ENCODE assay signal across 1 cellular context in genomic region chr12:112419269-112420133, GRCh38.
TF ChIP-seq lines count a peak whose summit lies in the region.

No MANE protein-coding gene starts in this region.

TF ChIP-seq in HepG2, 621 proteins besides CTCF, POLR2A, EP300 and RAD21 (continued from another document):
- TF ChIP-seq ATAD3A (CRISPR knock-in tag; IDR thresholded peaks at IDR 0.05) = no peak
- no peak for TF ChIP-seq CENPX (CRISPR knock-in tag; IDR thresholded peaks at IDR 0.05)
- no peak for TF ChIP-seq PAWR (CRISPR knock-in tag; IDR thresholded peaks at IDR 0.05; ENCODE audit: borderline replicate concordance)
- no peak for TF ChIP-seq CREB1 (IDR thresholded peaks at IDR 0.05)
- TF ChIP-seq CREB1 (CRISPR knock-in tag; IDR thresholded peaks at IDR 0.05) = no peak
- TF ChIP-seq HOXA5 (CRISPR knock-in tag; IDR thresholded peaks at IDR 0.05) = peak; percentile 35; the same call in 1 of the 2 replicates
- TF ChIP-seq ZNF441 (CRISPR knock-in tag; IDR thresholded peaks at IDR 0.05; ENCODE audit: borderline replicate concordance) = 0 out of 2 replicates have a peak, but pooled peaks have one; percentile 27
- TF ChIP-seq ZMAT5 (CRISPR knock-in tag; IDR thresholded peaks at IDR 0.05; ENCODE audit: borderline replicate concordance, low read depth) = no peak
- TF ChIP-seq PHF5A (CRISPR knock-in tag; IDR thresholded peaks at IDR 0.05; ENCODE audit: low read depth, unreplicated experiment) = peak; percentile 3
- no peak for TF ChIP-seq TBX2 (CRISPR knock-in tag; IDR thresholded peaks at IDR 0.05; ENCODE audit: borderline replicate concordance)
- no peak for TF ChIP-seq ZNF230 (CRISPR knock-in tag; IDR thresholded peaks at IDR 0.05)
- no peak for TF ChIP-seq TCF12 (IDR thresholded peaks at IDR 0.05)
- TF ChIP-seq TCF12 (CRISPR knock-in tag; IDR thresholded peaks at IDR 0.05) = peak; percentile 13; the same call in 1 of the 2 replicates
- 0 out of 4 replicates have a peak, but pooled peaks of 1 of the 2 experiments have one; percentile 16 for TF ChIP-seq HMGXB4 (CRISPR knock-in tag; IDR thresholded peaks at IDR 0.05; ENCODE audit: borderline replicate concordance in 1 of 2, low read depth in 1 of 2)
- no peak for TF ChIP-seq MTA1 (CRISPR knock-in tag; IDR thresholded peaks at IDR 0.05; ENCODE audit: borderline replicate concordance)
- TF ChIP-seq ZNF674 (CRISPR knock-in tag; IDR thresholded peaks at IDR 0.05; ENCODE audit: low read depth) = no peak
- no peak for TF ChIP-seq SNRNP70 (IDR thresholded peaks at IDR 0.05; ENCODE audit: low read depth, low read length)
- 0 out of 2 replicates have a peak, but pooled peaks have one; percentile 31 for TF ChIP-seq RCOR2 (CRISPR knock-in tag; IDR thresholded peaks at IDR 0.05)
- TF ChIP-seq SAP130 (CRISPR knock-in tag; IDR thresholded peaks at IDR 0.05; ENCODE audit: low read depth) = peak; percentile 9; the same call in 1 of the 2 replicates
- TF ChIP-seq ATF3 (CRISPR knock-in tag; IDR thresholded peaks at IDR 0.05) = peak; percentile 88
- TF ChIP-seq ARID3A (IDR thresholded peaks at IDR 0.05; ENCODE audit: low read depth, low read length) = no peak
- TF ChIP-seq CHD4 (IDR thresholded peaks at IDR 0.05; ENCODE audit: borderline replicate concordance, low read length) = peak; percentile 58; the same call in 1 of the 2 replicates
- no peak for TF ChIP-seq ARNT (IDR thresholded peaks at IDR 0.05)
- TF ChIP-seq PAX8 (CRISPR knock-in tag; IDR thresholded peaks at IDR 0.05; ENCODE audit: borderline replicate concordance) = no peak
- TF ChIP-seq ZNF235 (CRISPR knock-in tag; IDR thresholded peaks at IDR 0.05; ENCODE audit: borderline replicate concordance) = no peak
- no peak for TF ChIP-seq IKZF1 (IDR thresholded peaks at IDR 0.05)
- no peak for TF ChIP-seq ZNF383 (CRISPR knock-in tag; IDR thresholded peaks at IDR 0.05; ENCODE audit: borderline replicate concordance)
- no peak for TF ChIP-seq ZNF34 (CRISPR knock-in tag; IDR thresholded peaks at IDR 0.05; ENCODE audit: borderline replicate concordance)
- no peak for TF ChIP-seq IKZF5 (CRISPR knock-in tag; IDR thresholded peaks at IDR 0.05)
- TF ChIP-seq HIVEP1 (CRISPR knock-in tag; IDR thresholded peaks at IDR 0.05) = no peak
- no peak for TF ChIP-seq STAT5B (CRISPR knock-in tag; IDR thresholded peaks at IDR 0.05)
- TF ChIP-seq ZSCAN21 (CRISPR knock-in tag; IDR thresholded peaks at IDR 0.05; ENCODE audit: borderline replicate concordance) = no peak
- TF ChIP-seq ZNF672 (CRISPR knock-in tag; IDR thresholded peaks at IDR 0.05) = no peak
- TF ChIP-seq ZNF777 (CRISPR knock-in tag; IDR thresholded peaks at IDR 0.05) = peak; percentile 11; the same call in 1 of the 2 replicates
- no peak for TF ChIP-seq SKI (IDR thresholded peaks at IDR 0.05; ENCODE audit: partially characterized antibody)
- no peak for TF ChIP-seq SNAPC4 (CRISPR knock-in tag; IDR thresholded peaks at IDR 0.05)
- TF ChIP-seq RFX5 (IDR thresholded peaks at IDR 0.05; ENCODE audit: low read depth, low read length) = no peak
- TF ChIP-seq MEIS1 (CRISPR knock-in tag; IDR thresholded peaks at IDR 0.05; ENCODE audit: borderline replicate concordance) = no peak
- no peak for TF ChIP-seq CCAR2 (optimal IDR thresholded peaks at IDR 0.05; ENCODE audit: low read depth, low read length)
- no peak for TF ChIP-seq KAT2B (IDR thresholded peaks at IDR 0.05; ENCODE audit: borderline replicate concordance, low read depth, low read length)
- no peak for TF ChIP-seq ZBTB49 (CRISPR knock-in tag; IDR thresholded peaks at IDR 0.05; ENCODE audit: borderline replicate concordance)
- no peak for TF ChIP-seq ZBTB25 (CRISPR knock-in tag; IDR thresholded peaks at IDR 0.05)
- TF ChIP-seq FOXC1 (CRISPR knock-in tag; IDR thresholded peaks at IDR 0.05; ENCODE audit: borderline replicate concordance) = no peak
- TF ChIP-seq CEBPB (IDR thresholded peaks at IDR 0.05; ENCODE audit: borderline replicate concordance, low read depth, low read length) = peak; percentile 90
- no peak for TF ChIP-seq MZF1 (CRISPR knock-in tag; IDR thresholded peaks at IDR 0.05; ENCODE audit: borderline replicate concordance)
- no peak for TF ChIP-seq ZNF326 (CRISPR knock-in tag; IDR thresholded peaks at IDR 0.05; ENCODE audit: borderline replicate concordance)
- no peak for TF ChIP-seq NPAS2 (CRISPR knock-in tag; IDR thresholded peaks at IDR 0.05; ENCODE audit: borderline replicate concordance)
- peak; percentile 74 for TF ChIP-seq ZMYM3 (CRISPR knock-in tag; IDR thresholded peaks at IDR 0.05)
